Comparison of ENCODE assay signal across 1 cellular context in the genomic region with DNA sequence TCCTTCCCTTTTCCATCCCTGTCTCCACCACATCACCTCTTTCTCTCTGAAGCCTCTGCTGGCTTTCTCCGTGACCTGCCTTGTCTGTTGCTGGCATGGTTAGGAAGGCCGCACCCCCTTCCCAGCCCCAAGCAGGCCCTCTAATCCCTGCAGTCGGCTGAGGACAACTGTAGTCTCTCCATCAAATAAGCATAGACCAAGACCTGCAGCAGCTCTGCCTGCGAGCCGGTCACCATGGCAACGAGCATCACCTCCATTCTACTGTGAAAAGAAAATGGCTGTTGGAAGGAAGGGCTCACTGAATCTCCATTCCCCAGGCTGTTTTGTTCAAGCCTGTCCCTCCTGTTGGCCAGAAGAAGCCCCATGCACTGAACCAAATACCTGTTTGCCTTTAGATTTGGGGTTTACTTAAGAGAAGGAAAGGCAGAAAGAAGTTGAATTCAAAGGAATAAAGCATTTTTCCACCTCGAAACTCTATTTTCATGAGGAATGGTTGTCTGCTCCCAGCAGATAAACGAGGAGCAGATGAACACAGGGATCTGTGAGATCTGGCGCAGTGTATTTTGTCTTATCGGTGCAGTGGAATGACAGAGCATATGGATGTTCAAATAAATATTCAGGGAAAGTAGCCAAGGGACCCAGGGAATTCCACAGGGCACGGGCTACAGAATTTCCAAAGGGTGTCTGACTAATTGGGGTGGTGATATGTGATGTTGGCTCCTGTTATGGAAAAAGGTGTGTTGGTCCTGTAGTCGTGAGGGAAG.
TF ChIP-seq lines count a peak whose summit lies in the region.

No MANE protein-coding gene starts in this region.

TF ChIP-seq in GM23338, 12 proteins besides CTCF, POLR2A, EP300 and RAD21 (continued from another document):
- TF ChIP-seq, protein P1, sequence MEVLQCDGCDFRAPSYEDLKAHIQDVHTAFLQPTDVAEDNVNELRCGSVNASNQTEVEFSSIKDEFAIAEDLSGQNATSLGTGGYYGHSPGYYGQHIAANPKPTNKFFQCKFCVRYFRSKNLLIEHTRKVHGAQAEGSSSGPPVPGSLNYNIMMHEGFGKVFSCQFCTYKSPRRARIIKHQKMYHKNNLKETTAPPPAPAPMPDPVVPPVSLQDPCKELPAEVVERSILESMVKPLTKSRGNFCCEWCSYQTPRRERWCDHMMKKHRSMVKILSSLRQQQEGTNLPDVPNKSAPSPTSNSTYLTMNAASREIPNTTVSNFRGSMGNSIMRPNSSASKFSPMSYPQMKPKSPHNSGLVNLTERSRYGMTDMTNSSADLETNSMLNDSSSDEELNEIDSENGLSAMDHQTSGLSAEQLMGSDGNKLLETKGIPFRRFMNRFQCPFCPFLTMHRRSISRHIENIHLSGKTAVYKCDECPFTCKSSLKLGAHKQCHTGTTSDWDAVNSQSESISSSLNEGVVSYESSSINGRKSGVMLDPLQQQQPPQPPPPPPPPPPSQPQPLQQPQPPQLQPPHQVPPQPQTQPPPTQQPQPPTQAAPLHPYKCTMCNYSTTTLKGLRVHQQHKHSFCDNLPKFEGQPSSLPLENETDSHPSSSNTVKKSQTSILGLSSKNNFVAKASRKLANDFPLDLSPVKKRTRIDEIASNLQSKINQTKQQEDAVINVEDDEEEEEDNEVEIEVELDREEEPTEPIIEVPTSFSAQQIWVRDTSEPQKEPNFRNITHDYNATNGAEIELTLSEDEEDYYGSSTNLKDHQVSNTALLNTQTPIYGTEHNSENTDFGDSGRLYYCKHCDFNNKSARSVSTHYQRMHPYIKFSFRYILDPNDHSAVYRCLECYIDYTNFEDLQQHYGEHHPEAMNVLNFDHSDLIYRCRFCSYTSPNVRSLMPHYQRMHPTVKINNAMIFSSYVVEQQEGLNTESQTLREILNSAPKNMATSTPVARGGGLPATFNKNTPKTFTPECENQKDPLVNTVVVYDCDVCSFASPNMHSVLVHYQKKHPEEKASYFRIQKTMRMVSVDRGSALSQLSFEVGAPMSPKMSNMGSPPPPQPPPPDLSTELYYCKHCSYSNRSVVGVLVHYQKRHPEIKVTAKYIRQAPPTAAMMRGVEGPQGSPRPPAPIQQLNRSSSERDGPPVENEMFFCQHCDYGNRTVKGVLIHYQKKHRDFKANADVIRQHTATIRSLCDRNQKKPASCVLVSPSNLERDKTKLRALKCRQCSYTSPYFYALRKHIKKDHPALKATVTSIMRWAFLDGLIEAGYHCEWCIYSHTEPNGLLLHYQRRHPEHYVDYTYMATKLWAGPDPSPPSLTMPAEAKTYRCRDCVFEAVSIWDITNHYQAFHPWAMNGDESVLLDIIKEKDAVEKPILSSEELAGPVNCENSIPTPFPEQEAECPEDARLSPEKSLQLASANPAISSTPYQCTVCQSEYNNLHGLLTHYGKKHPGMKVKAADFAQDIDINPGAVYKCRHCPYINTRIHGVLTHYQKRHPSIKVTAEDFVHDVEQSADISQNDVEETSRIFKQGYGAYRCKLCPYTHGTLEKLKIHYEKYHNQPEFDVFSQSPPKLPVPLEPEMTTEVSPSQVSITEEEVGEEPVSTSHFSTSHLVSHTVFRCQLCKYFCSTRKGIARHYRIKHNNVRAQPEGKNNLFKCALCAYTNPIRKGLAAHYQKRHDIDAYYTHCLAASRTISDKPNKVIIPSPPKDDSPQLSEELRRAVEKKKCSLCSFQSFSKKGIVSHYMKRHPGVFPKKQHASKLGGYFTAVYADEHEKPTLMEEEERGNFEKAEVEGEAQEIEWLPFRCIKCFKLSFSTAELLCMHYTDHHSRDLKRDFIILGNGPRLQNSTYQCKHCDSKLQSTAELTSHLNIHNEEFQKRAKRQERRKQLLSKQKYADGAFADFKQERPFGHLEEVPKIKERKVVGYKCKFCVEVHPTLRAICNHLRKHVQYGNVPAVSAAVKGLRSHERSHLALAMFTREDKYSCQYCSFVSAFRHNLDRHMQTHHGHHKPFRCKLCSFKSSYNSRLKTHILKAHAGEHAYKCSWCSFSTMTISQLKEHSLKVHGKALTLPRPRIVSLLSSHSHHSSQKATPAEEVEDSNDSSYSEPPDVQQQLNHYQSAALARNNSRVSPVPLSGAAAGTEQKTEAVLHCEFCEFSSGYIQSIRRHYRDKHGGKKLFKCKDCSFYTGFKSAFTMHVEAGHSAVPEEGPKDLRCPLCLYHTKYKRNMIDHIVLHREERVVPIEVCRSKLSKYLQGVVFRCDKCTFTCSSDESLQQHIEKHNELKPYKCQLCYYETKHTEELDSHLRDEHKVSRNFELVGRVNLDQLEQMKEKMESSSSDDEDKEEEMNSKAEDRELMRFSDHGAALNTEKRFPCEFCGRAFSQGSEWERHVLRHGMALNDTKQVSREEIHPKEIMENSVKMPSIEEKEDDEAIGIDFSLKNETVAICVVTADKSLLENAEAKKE (CRISPR knock-in tag; IDR thresholded peaks at IDR 0.05): no peak
